8 cellular contexts compared by ENCODE assay signal in genomic region chr1:214281030-214281901, GRCh38. TPM values are rescaled to one million over a fixed set of nuclear protein-coding genes. Genes with fewer than 3 reads are reported as not detected.
DNase-seq lines count a peak whose midpoint lies in the region; ATAC-seq, FAIRE-seq and TF ChIP-seq lines count a peak whose summit lies in the region.

SMYD2 (plus strand) TSS chr1:214281159; CDS start chr1:214281255, 96 bp downstream.

- H3K36me3 Mint-ChIP-seq in activated CD4-positive, alpha-beta T cell treated with anti-CD3 and anti-CD28 coated beads, Interleukin-2, amount 10 ng/mL, durations not matched to agents 24 days and 14 days (ENCODE audit: low read depth), result peaks cover 5% of the 10 kb centered on the region

- peak; percentile 83 for DNase-seq in AG08396 (ENCODE audit: low spot score)
- DNase-seq in NCI-H446 (lab: John Stamatoyannopoulos, UW), result peak; percentile 55 to 79
- peak; percentile 90 for DNase-seq in activated CD4-positive, alpha-beta T cell treated with anti-CD3 and anti-CD28 coated beads, Interleukin-2, amount 10 ng/mL, durations not matched to agents 24 days and 14 days
- peak; percentile 21 for DNase-seq in cortex of kidney (lab: John Stamatoyannopoulos, UW)
- DNase-seq in HepG2 (ENCODE audit: low spot score), result peak; percentile 56
- peak; percentile 52 to 56 for DNase-seq in stimulated activated CD4-positive, alpha-beta T cell treated with anti-CD3 and anti-CD28 coated beads, Interleukin-2, amount 100 ng/mL, for 48 hours

- no peak for TF ChIP-seq RAD21 in HepG2 (CRISPR knock-in tag; IDR thresholded peaks at IDR 0.05)

- peak; percentile 74 to 83 for TF ChIP-seq POLR2A in HepG2 (IDR thresholded peaks at IDR 0.05; ENCODE audit: insufficient read depth in 1 of 2, low read depth in 2 of 2, low read length in 2 of 2)

- H3K27ac Mint-ChIP-seq in activated CD4-positive, alpha-beta T cell treated with anti-CD3 and anti-CD28 coated beads, Interleukin-2, amount 10 ng/mL, durations not matched to agents 24 days and 14 days, result peak within 1 kb of the TSS; percentile 90

- no peak for TF ChIP-seq CTCF in HepG2 (CRISPR knock-in tag; IDR thresholded peaks at IDR 0.05)

- H3K4me3 Mint-ChIP-seq in activated CD4-positive, alpha-beta T cell treated with anti-CD3 and anti-CD28 coated beads, Interleukin-2, amount 10 ng/mL, durations not matched to agents 24 days and 14 days, result peak within 1 kb of the TSS; percentile 93

- H2AFZ ChIP-seq in HepG2 (ENCODE audit: low read length), result peak within 1 kb of the TSS; percentile 17

- H3K4me2 ChIP-seq in HepG2 (ENCODE audit: low read depth, low read length), result peak within 1 kb of the TSS; percentile 96

- H3K27ac ChIP-seq in HepG2 (ENCODE audit: extremely low read length, insufficient read depth, low read length), result peak within 1 kb of the TSS; percentile 98

- BruUV-seq in HepG2 (replicated peaks; lab: Mats Ljungman, UMichigan), result no TSS peak

- TF ChIP-seq EP300 in HepG2 (IDR thresholded peaks at IDR 0.05; ENCODE audit: low read depth in 2 of 2, low read length in 2 of 2) (no peak), HepG2 (CRISPR knock-in tag; IDR thresholded peaks at IDR 0.05; ENCODE audit: borderline replicate concordance) (no peak)

- ATAC-seq in GM18861 (IDR thresholded peaks at IDR 0.05; ENCODE audit: unreplicated experiment) (peak; percentile 53), HG03095 (IDR thresholded peaks at IDR 0.05; ENCODE audit: unreplicated experiment) (peak; percentile 79), HepG2 (peak; percentile 74)

- H3K9me3 Mint-ChIP-seq in activated CD4-positive, alpha-beta T cell treated with anti-CD3 and anti-CD28 coated beads, Interleukin-2, amount 10 ng/mL, durations not matched to agents 24 days and 14 days, result no peaks in the 10 kb centered on the region

- peaks cover 42% of the 10 kb centered on the region for H3K79me2 ChIP-seq in HepG2 (ENCODE audit: insufficient read depth, low read length)

- H3K27me3 Mint-ChIP-seq in activated CD4-positive, alpha-beta T cell treated with anti-CD3 and anti-CD28 coated beads, Interleukin-2, amount 10 ng/mL, durations not matched to agents 24 days and 14 days, result no peaks in the 10 kb centered on the region

- intact Hi-C loops in activated CD4-positive, alpha-beta T cell treated with anti-CD3 and anti-CD28 coated beads, Interleukin-2, amount 10 ng/mL, durations not matched to agents 24 days and 14 days (cut with micrococcal nuclease), result loop anchor here (2.0 to 5.0 kb wide), 3 partner anchors 46 to 322 kb away; partner anchors contain the start of gene CENPF
- intact Hi-C loops in HepG2 (cut with micrococcal nuclease; ENCODE audit: unreplicated experiment), result no loop called here

- H4K20me1 ChIP-seq in HepG2 (ENCODE audit: insufficient read depth, low read length), result no peaks in the 10 kb centered on the region

- peaks cover 62% of the 10 kb centered on the region for H3K4me1 ChIP-seq in HepG2 (ENCODE audit: insufficient read depth, low read length)

- CTCF ChIA-PET in HepG2 (lab: Yijun Ruan, JAX; ENCODE audit: low intra/inter-chr PET ratio, low total read pairs), result no interaction called here

- no peak for FAIRE-seq in HepG2 (lab: Jason Lieb, UNC)

- no peaks in the 10 kb centered on the region; a peak in 1 of 5 replicates for H3K27me3 ChIP-seq in HepG2 (ENCODE audit: control insufficient read depth in 1 of 2, insufficient read depth in 2 of 2, low read length in 2 of 2)

- peak within 1 kb of the TSS; percentile 84 to 94 (median 92) for H3K4me3 ChIP-seq in HepG2 (replicated peaks in 1 of 3; ENCODE audit: insufficient read depth in 1 of 3, low read depth in 2 of 3, low read length in 3 of 3)

- H3K4me1 Mint-ChIP-seq in activated CD4-positive, alpha-beta T cell treated with anti-CD3 and anti-CD28 coated beads, Interleukin-2, amount 10 ng/mL, durations not matched to agents 24 days and 14 days, result peaks cover 37% of the 10 kb centered on the region

- peak within 1 kb of the TSS; percentile 91 for H3K9ac ChIP-seq in HepG2 (ENCODE audit: insufficient read depth, low read depth, low read length)

- POLR2A ChIA-PET in HepG2 (lab: Yijun Ruan, JAX), result interaction anchor here (1.0 to 1.8 kb wide), 4 partner anchors 20 to 293 kb away, joined by 3 to 12 read pairs (median 6); partner anchors contain the start of gene PROX1

- H3K9me3 ChIP-seq in HepG2 (ENCODE audit: low read length), result no peaks in the 10 kb centered on the region

- in situ Hi-C loops in HepG2 (cut with HindIII; ENCODE audit: extremely low pct_ligation_motif_present, low pct_unique_long_range_greater_than_20kb), result no loop called here

- no peaks in the 10 kb centered on the region; a peak in 1 of 5 replicates for H3K36me3 ChIP-seq in HepG2 (replicated peaks in 1 of 2; ENCODE audit: control insufficient read depth in 1 of 2, insufficient read depth in 2 of 2, low read length in 2 of 2)

- 0% methylated on average over 5 of the region's 98 CpGs for WGBS in HepG2 (ENCODE audit: low lambda C conversion rate)

TF ChIP-seq in HepG2, 621 proteins besides CTCF, POLR2A, EP300 and RAD21 (continues in another document):
- TF ChIP-seq ZNF777 (CRISPR knock-in tag; IDR thresholded peaks at IDR 0.05), result 0 out of 2 replicates have a peak, but pooled peaks have one; percentile 5
- TF ChIP-seq ZC3H13 (CRISPR knock-in tag; IDR thresholded peaks at IDR 0.05), result peak; percentile 17; the same call in 1 of the 2 replicates
- TF ChIP-seq CAMTA2 (CRISPR knock-in tag; IDR thresholded peaks at IDR 0.05; ENCODE audit: borderline replicate concordance), result 0 out of 2 replicates have a peak, but pooled peaks have one; percentile 16
- peak; percentile 64; the same call in 1 of the 2 replicates for TF ChIP-seq DMAP1 (CRISPR knock-in tag; IDR thresholded peaks at IDR 0.05)
- peak; percentile 60; the same call in 1 of the 2 replicates for TF ChIP-seq KDM5B (CRISPR knock-in tag; IDR thresholded peaks at IDR 0.05; ENCODE audit: borderline replicate concordance)
- peak; percentile 70; the same call in 1 of the 2 replicates for TF ChIP-seq ZNF431 (CRISPR knock-in tag; IDR thresholded peaks at IDR 0.05; ENCODE audit: borderline replicate concordance, low read depth)
- TF ChIP-seq PTBP1 (IDR thresholded peaks at IDR 0.05; ENCODE audit: low read depth, low read length, poor library complexity, severe bottlenecking), result peak; percentile 62
- no peak for TF ChIP-seq SATB2 (CRISPR knock-in tag; IDR thresholded peaks at IDR 0.05)
- peak; percentile 64 for TF ChIP-seq POGK (CRISPR knock-in tag; conservative IDR thresholded peaks at IDR 0.05)
- 0 out of 2 replicates have a peak, but pooled peaks have one; percentile 40 for TF ChIP-seq BRCA1 (CRISPR knock-in tag; IDR thresholded peaks at IDR 0.05)
- TF ChIP-seq ZNF605 (CRISPR knock-in tag; IDR thresholded peaks at IDR 0.05), result peak; percentile 42; the same call in 1 of the 2 replicates
- TF ChIP-seq ZNF740 (CRISPR knock-in tag; IDR thresholded peaks at IDR 0.05), result 0 out of 2 replicates have a peak, but pooled peaks have one; percentile 47
- no peak for TF ChIP-seq SOX6 (IDR thresholded peaks at IDR 0.05)
- no peak for TF ChIP-seq SOX6 (CRISPR knock-in tag; IDR thresholded peaks at IDR 0.05)

RNA-seq across cellular contexts. Expression of gene SMYD2, which starts in this region (rescaled TPM):
- 33.3 and 34.1 TPM in 2 replicates for total RNA-seq in activated CD4-positive, alpha-beta T cell treated with anti-CD3 and anti-CD28 coated beads, Interleukin-2, amount 10 ng/mL, durations not matched to agents 24 days and 14 days
- total RNA-seq in HepG2 (2016; rRNA removed; fragmentation: Illumina TruSeq; extraction: Trizol), result 72.7 and 82.7 TPM in 2 replicates
- total RNA-seq in HepG2 (2016; cell fraction: cytosol; rRNA removed; fragmentation: Illumina TruSeq; extraction: Trizol; ENCODE audit: low read depth), result 80.8 and 81.2 TPM in 2 replicates
- total RNA-seq in HepG2 (2016; cell fraction: insoluble cytoplasmic fraction; rRNA removed; fragmentation: Illumina TruSeq; extraction: Trizol), result 71.5 and 84.1 TPM in 2 replicates
- total RNA-seq in HepG2 (2016; cell fraction: membrane; rRNA removed; fragmentation: Illumina TruSeq; extraction: Trizol), result 118 and 120 TPM in 2 replicates
- 54.8 and 63.5 TPM in 2 replicates for total RNA-seq in HepG2 (2016; cell fraction: nucleus; rRNA removed; fragmentation: Illumina TruSeq; extraction: Trizol)
- polyA plus RNA-seq in HepG2 (2011; rRNA removed), result 128 and 139 TPM in 2 replicates
- 66.6 and 86.5 TPM in 2 replicates for polyA plus RNA-seq in HepG2 (2011; cell fraction: cytosol; rRNA removed)
- polyA plus RNA-seq in HepG2 (2011; cell fraction: nucleus; rRNA removed), result 178 and 185 TPM in 2 replicates
- 102 and 128 TPM in 2 replicates for polyA plus RNA-seq in HepG2 (2012)
- polyA plus RNA-seq in HepG2 (2016; cell fraction: cytosol; fragmentation: Illumina TruSeq; extraction: Trizol; ENCODE audit: low read depth), result 90.2 and 93.3 TPM in 2 replicates
- polyA plus RNA-seq in HepG2 (2016; cell fraction: insoluble cytoplasmic fraction; fragmentation: Illumina TruSeq; extraction: Trizol; ENCODE audit: low read depth), result 76.6 and 77.2 TPM in 2 replicates
- polyA plus RNA-seq in HepG2 (2016; cell fraction: membrane; fragmentation: Illumina TruSeq; extraction: Trizol; ENCODE audit: low read depth), result 95.5 and 101 TPM in 2 replicates
- polyA plus RNA-seq in HepG2 (2016; cell fraction: nucleus; fragmentation: Illumina TruSeq; extraction: Trizol; ENCODE audit: insufficient read depth, low read depth), result 98.5 and 106 TPM in 2 replicates
- polyA minus RNA-seq in HepG2 (2011; rRNA and poly(A)+ RNA removed; ENCODE audit: low replicate concordance), result 26.5 and 45.2 TPM in 2 replicates
- 34.7 and 39.1 TPM in 2 replicates for polyA minus RNA-seq in HepG2 (2011; cell fraction: cytosol; rRNA and poly(A)+ RNA removed)
- 119 and 126 TPM in 2 replicates for polyA minus RNA-seq in HepG2 (2011; cell fraction: nucleus; rRNA and poly(A)+ RNA removed)

Comparison
In these comparisons a context has a peak if more than half of its experiments do, and no peak if none do; other contexts are left out.
1. Peak in every context shown above with its lines: DNase-seq, ATAC-seq, H3K4me3 ChIP-seq and H3K27ac ChIP-seq.
2. DNase-seq: peak in every context shown above with its lines; median percentile 90 in activated CD4-positive, alpha-beta T cell treated with anti-CD3 and anti-CD28 coated beads, Interleukin-2, amount 10 ng/mL, durations not matched to agents 24 days and 14 days; 83 in AG08396; 67 in NCI-H446; 56 in HepG2; 54 in stimulated activated CD4-positive, alpha-beta T cell treated with anti-CD3 and anti-CD28 coated beads, Interleukin-2, amount 100 ng/mL, for 48 hours; 21 in cortex of kidney.